8 cellular contexts compared by ENCODE assay signal in genomic region chr4:182448281-182449151, GRCh38.
DNase-seq lines count a peak whose midpoint lies in the region; ATAC-seq and TF ChIP-seq lines count a peak whose summit lies in the region.

No MANE protein-coding gene starts in this region.

- H3K27ac Mint-ChIP-seq in stimulated activated naive B cell treated with anti-CD40 and anti-IgM and Interleukin-4, amounts not matched to agents 10 μg/mL and 1 μg/mL and 100 μg/mL, for 72 hours = no peak overlapping the region

- ATAC-seq in GM19023 (IDR thresholded peaks at IDR 0.05; ENCODE audit: unreplicated experiment) (peak; percentile 92), HG03139 (IDR thresholded peaks at IDR 0.05; ENCODE audit: unreplicated experiment) (peak; percentile 81)
- ATAC-seq in stimulated activated naive B cell treated with anti-CD40 and anti-IgM and Interleukin-4, amounts not matched to agents 10 μg/mL and 1 μg/mL and 100 μg/mL, for 72 hours (replicated peaks) = peak; percentile 92 to 96

- H3K9me3 ChIP-seq in mucosa of rectum (ENCODE audit: control insufficient read depth in 2 of 2, low read length in 2 of 2) = no peaks in the 10 kb centered on the region

- DNase-seq in AG04449 (ENCODE audit: low read depth, low spot score) = peak; percentile 46
- DNase-seq in NCI-H460 (ENCODE audit: extremely low read depth, low read depth) = peak; percentile 77
- peak; percentile 49 to 56 for DNase-seq in activated T-cell treated with anti-CD3 and anti-CD28 coated beads, Interleukin-2, amount 50 U/mL, for 48 hours
- peak; percentile 83 for DNase-seq in fibroblast of gingiva (ENCODE audit: low read depth)
- peak; percentile 2 for DNase-seq in stimulated activated naive B cell treated with anti-CD40 and anti-IgM and Interleukin-4, amounts not matched to agents 10 μg/mL and 1 μg/mL and 100 μg/mL, for 72 hours

- no peaks in the 10 kb centered on the region for H3K36me3 ChIP-seq in mucosa of rectum (ENCODE audit: control insufficient read depth in 2 of 2, insufficient read depth in 2 of 2, low read length in 2 of 2)

- TF ChIP-seq CTCF in AG04449 (IDR thresholded peaks at IDR 0.05; ENCODE audit: insufficient read depth, low read length, missing control alignments) = no peak

- H3K27me3 ChIP-seq in mucosa of rectum (ENCODE audit: control insufficient read depth in 2 of 2, insufficient read depth in 2 of 2, low read length in 2 of 2) = peaks cover 32 to 53% of the 10 kb centered on the region in 2 donors

- H3K4me3 ChIP-seq in AG04449 (ENCODE audit: low read depth, low read length) (peak overlapping the region; percentile 75), mucosa of rectum (ENCODE audit: low read length in 2 of 2) (peak overlapping the region; percentile 30 to 34)

- H3K36me3 Mint-ChIP-seq in stimulated activated naive B cell treated with anti-CD40 and anti-IgM and Interleukin-4, amounts not matched to agents 10 μg/mL and 1 μg/mL and 100 μg/mL, for 72 hours = no peaks in the 10 kb centered on the region

- no peak overlapping the region for H3K9ac ChIP-seq in mucosa of rectum (ENCODE audit: low read depth in 1 of 2, low read length in 2 of 2)

- peaks cover 12 to 30% of the 10 kb centered on the region in 2 donors for H3K4me1 Mint-ChIP-seq in stimulated activated naive B cell treated with anti-CD40 and anti-IgM and Interleukin-4, amounts not matched to agents 10 μg/mL and 1 μg/mL and 100 μg/mL, for 72 hours

- H3K9me3 Mint-ChIP-seq in stimulated activated naive B cell treated with anti-CD40 and anti-IgM and Interleukin-4, amounts not matched to agents 10 μg/mL and 1 μg/mL and 100 μg/mL, for 72 hours = peaks cover 0 to 1% of the 10 kb centered on the region in 2 donors

- CTCF ChIA-PET in AG04449 (lab: Yijun Ruan, JAX) = no interaction called here

- POLR2A ChIA-PET in AG04449 (lab: Yijun Ruan, JAX) = interaction anchor here (0.7 to 0.9 kb wide), 2 partner anchors 218 to 303 kb away, joined by 3 read pairs; no protein-coding TSS in a partner anchor

- H3K4me1 ChIP-seq in mucosa of rectum (ENCODE audit: control insufficient read depth in 2 of 2, insufficient read depth in 2 of 2, low read length in 2 of 2) = peaks cover 3% of the 10 kb centered on the region in 2 donors

- H3K4me3 Mint-ChIP-seq in stimulated activated naive B cell treated with anti-CD40 and anti-IgM and Interleukin-4, amounts not matched to agents 10 μg/mL and 1 μg/mL and 100 μg/mL, for 72 hours = peak overlapping the region; percentile 82

- H3K27ac ChIP-seq in mucosa of rectum (ENCODE audit: low read depth in 2 of 2, low read length in 2 of 2) = no peak overlapping the region

- peaks cover 47 to 77% of the 10 kb centered on the region in 2 donors for H3K27me3 Mint-ChIP-seq in stimulated activated naive B cell treated with anti-CD40 and anti-IgM and Interleukin-4, amounts not matched to agents 10 μg/mL and 1 μg/mL and 100 μg/mL, for 72 hours

Comparison
In these comparisons a context has a peak if more than half of its experiments do, and no peak if none do; other contexts are left out.
1. DNase-seq: peak in every context shown above with its lines; median percentile 83 in fibroblast of gingiva; 77 in NCI-H460; 52 in activated T-cell treated with anti-CD3 and anti-CD28 coated beads, Interleukin-2, amount 50 U/mL, for 48 hours; 46 in AG04449; 2 in stimulated activated naive B cell treated with anti-CD40 and anti-IgM and Interleukin-4, amounts not matched to agents 10 μg/mL and 1 μg/mL and 100 μg/mL, for 72 hours.